In genomic region chr14:84541008-84541407, GRCh38 we compare ENCODE assay signal across 9 cellular contexts.
"Had no signal": no experiment of that assay in that cellular context is flagged by ENCODE, and none has a peak within 500 bp of the region (broad histone marks: within the 10 kb centered on the region; RNA-seq: fewer than 3 reads in every experiment).

No MANE protein-coding gene starts in this region.

- H3K9ac ChIP-seq: KMS-11 had no signal

- ATAC-seq: HepG2, K562 had no signal

- FAIRE-seq: HepG2, HTR-8/SVneo, K562 had no signal

- H3K4me2 ChIP-seq: KMS-11 had no signal

- H3K27ac ChIP-seq: HL-60, KMS-11 had no signal

- H3K27ac Mint-ChIP-seq: IgD-negative memory B cell had no signal

- DNase-seq: IMR-90, KBM-7, KG1 had no signal

- H3K27me3 Mint-ChIP-seq: IgD-negative memory B cell had no signal

- H3K4me3 Mint-ChIP-seq: IgD-negative memory B cell had no signal

- H3K4me3 ChIP-seq: K562 had no signal

- H3K36me3 Mint-ChIP-seq: IgD-negative memory B cell had no signal

- H3K4me1 Mint-ChIP-seq: IgD-negative memory B cell had no signal
